In the genomic region with DNA sequence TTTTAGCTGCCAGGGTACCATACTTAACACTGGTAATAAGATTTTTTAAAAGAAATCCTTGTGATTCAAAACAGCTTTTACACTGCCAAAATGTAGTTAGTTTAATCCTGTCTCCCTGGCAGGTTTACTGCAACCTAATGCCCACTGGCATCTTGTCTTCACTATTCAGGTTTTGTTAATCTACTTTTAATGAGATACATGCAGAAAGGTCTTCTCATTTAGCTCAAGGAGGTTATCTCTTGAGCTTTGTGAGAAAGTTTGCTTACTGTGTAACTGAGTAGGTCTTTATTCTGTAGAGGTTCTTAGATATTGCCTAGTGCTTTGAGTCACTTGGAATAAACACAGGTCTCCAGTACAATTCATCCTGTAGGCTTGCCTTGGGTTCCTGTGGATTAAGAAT, we compare ENCODE assay signal across 3 cellular contexts.
"Had no signal": no experiment of that assay in that cellular context is flagged by ENCODE, and none has a peak within 500 bp of the region (broad histone marks: within the 10 kb centered on the region; RNA-seq: fewer than 3 reads in every experiment).

No MANE protein-coding gene starts in this region.

- ATAC-seq: GM12878 had no signal

- H3K4me3 ChIP-seq: GM12878 had no signal

- DNase-seq: GDM1, GF-D8 had no signal
